Comparison of ENCODE assay signal across 9 cellular contexts in genomic region chr17:21289175-21289901, GRCh38. TPM values are rescaled to one million over a fixed set of nuclear protein-coding genes. Genes with fewer than 3 reads are reported as not detected.
A peak's percentile ranks its signal among the peaks of the same experiment; 100 is the strongest.
DNase-seq lines count a peak whose midpoint lies in the region; ATAC-seq and TF ChIP-seq lines count a peak whose summit lies in the region.
"Had no signal": no experiment of that assay in that cellular context is flagged by ENCODE, and none has a peak within 500 bp of the region (broad histone marks: within the 10 kb centered on the region; RNA-seq: fewer than 3 reads in every experiment).

No MANE protein-coding gene starts in this region.

- H3K27ac ChIP-seq in SU-DHL-6 (ENCODE audit: low read depth, low read length) = peak overlapping the region; percentile 95
- H3K27ac ChIP-seq in layer of hippocampus (ENCODE audit: low read depth, low read length) = peak overlapping the region; percentile 13

- no peaks in the 10 kb centered on the region for H3K9me3 ChIP-seq in SU-DHL-6 (ENCODE audit: insufficient read depth, low read length)

- no peak overlapping the region for H2AFZ ChIP-seq in SU-DHL-6 (ENCODE audit: low read depth, low read length, severe bottlenecking)

- H3K9ac ChIP-seq in SU-DHL-6 (ENCODE audit: low read length) = peak overlapping the region; percentile 74; the same call in 1 of the 2 replicates

- peaks cover 8% of the 10 kb centered on the region for H3K36me3 Mint-ChIP-seq in activated CD8-positive, alpha-beta memory T cell treated with anti-CD3 and anti-CD28 coated beads, Interleukin-2, amount 10 ng/mL, durations not matched to agents 7 days and 5 days

- no peaks in the 10 kb centered on the region for H3K9me2 ChIP-seq in SU-DHL-6 (replicated peaks; ENCODE audit: insufficient read depth, low read length)

- H3K27me3 ChIP-seq in SU-DHL-6 (ENCODE audit: low read length) (no peaks in the 10 kb centered on the region), layer of hippocampus (ENCODE audit: control insufficient read depth, insufficient read depth, low read length) (no peaks in the 10 kb centered on the region)

- peaks cover 71% of the 10 kb centered on the region for H3K79me2 ChIP-seq in SU-DHL-6 (ENCODE audit: insufficient read depth, low read length)

- peak overlapping the region; percentile 92 for H3K4me2 ChIP-seq in SU-DHL-6 (ENCODE audit: low read depth, low read length, poor library complexity, severe bottlenecking)

- H3K4me1 Mint-ChIP-seq in activated CD8-positive, alpha-beta memory T cell treated with anti-CD3 and anti-CD28 coated beads, Interleukin-2, amount 10 ng/mL, durations not matched to agents 7 days and 5 days = peaks cover 38% of the 10 kb centered on the region
- peaks cover 71% of the 10 kb centered on the region for H3K4me1 Mint-ChIP-seq in stimulated activated naive CD8-positive, alpha-beta T cell treated with anti-CD3 and anti-CD28 coated beads, Interleukin-15, amount 100 ng/mL, for 72 hours

- CTCF ChIA-PET in activated CD8-positive, alpha-beta memory T cell treated with anti-CD3 and anti-CD28 coated beads, Interleukin-2, amount 10 ng/mL, durations not matched to agents 7 days and 5 days (lab: Charles Lee) = interaction anchor here (1.2 to 1.3 kb wide), 2 partner anchors 10 to 222 kb away, joined by 3 to 5 read pairs; no protein-coding TSS in a partner anchor

- ATAC-seq in activated CD8-positive, alpha-beta memory T cell treated with anti-CD3 and anti-CD28 coated beads, Interleukin-2, amount 10 ng/mL, durations not matched to agents 7 days and 5 days = no peak
- ATAC-seq in stimulated activated naive CD8-positive, alpha-beta T cell treated with anti-CD3 and anti-CD28 coated beads, Interleukin-15, amount 100 ng/mL, for 72 hours = no peak
- ATAC-seq in HG03139 (IDR thresholded peaks at IDR 0.05; ENCODE audit: unreplicated experiment) = no peak
- ATAC-seq in HG02798 (IDR thresholded peaks at IDR 0.05; ENCODE audit: poor library complexity, unreplicated experiment) = no peak

- H3K4me3 ChIP-seq in SU-DHL-6 (ENCODE audit: insufficient read depth, low read length, poor library complexity, severe bottlenecking) = no peak overlapping the region

- H3K36me3 ChIP-seq in SU-DHL-6 (ENCODE audit: low read length) = no peaks in the 10 kb centered on the region

- DNase-seq in activated CD8-positive, alpha-beta memory T cell treated with anti-CD3 and anti-CD28 coated beads, Interleukin-2, amount 10 ng/mL, durations not matched to agents 7 days and 5 days = no peak
- DNase-seq in activated CD8-positive, alpha-beta memory T cell treated with anti-CD3 and anti-CD28 coated beads, Interleukin-2, amount 50 U/mL, for 4 hours = no peak
- DNase-seq in stimulated activated naive CD8-positive, alpha-beta T cell treated with anti-CD3 and anti-CD28 coated beads, Interleukin-15, amount 100 ng/mL, for 72 hours = no peak
- DNase-seq in NCI-H510A treated with DMSO at 0.1 percent for 48 hours (lab: John Stamatoyannopoulos, UW) = no peak

- H3K4me3 Mint-ChIP-seq in activated CD8-positive, alpha-beta memory T cell treated with anti-CD3 and anti-CD28 coated beads, Interleukin-2, amount 10 ng/mL, durations not matched to agents 7 days and 5 days = no peak overlapping the region
- H3K4me3 Mint-ChIP-seq in stimulated activated naive CD8-positive, alpha-beta T cell treated with anti-CD3 and anti-CD28 coated beads, Interleukin-15, amount 100 ng/mL, for 72 hours = peak overlapping the region; percentile 39 to 93

- H4K20me1 ChIP-seq in SU-DHL-6 (ENCODE audit: low read depth, low read length) = no peaks in the 10 kb centered on the region

- H3F3A ChIP-seq in SU-DHL-6 (ENCODE audit: insufficient read depth) = peaks cover 26% of the 10 kb centered on the region

- no peak for TF ChIP-seq CTCF in SU-DHL-6 (IDR thresholded peaks at IDR 0.05; ENCODE audit: insufficient read depth, low read length, poor library complexity, severe bottlenecking)

- H3K27me3 Mint-ChIP-seq in activated CD8-positive, alpha-beta memory T cell treated with anti-CD3 and anti-CD28 coated beads, Interleukin-2, amount 10 ng/mL, durations not matched to agents 7 days and 5 days = no peaks in the 10 kb centered on the region
- peaks cover 11% of the 10 kb centered on the region for H3K27me3 Mint-ChIP-seq in stimulated activated naive CD8-positive, alpha-beta T cell treated with anti-CD3 and anti-CD28 coated beads, Interleukin-15, amount 100 ng/mL, for 72 hours
- H3K27me3 Mint-ChIP-seq: progenitor cell of endocrine pancreas had no signal

- no peaks in the 10 kb centered on the region for H3K9me3 Mint-ChIP-seq in activated CD8-positive, alpha-beta memory T cell treated with anti-CD3 and anti-CD28 coated beads, Interleukin-2, amount 10 ng/mL, durations not matched to agents 7 days and 5 days (ENCODE audit: low read depth)
- H3K9me3 Mint-ChIP-seq in stimulated activated naive CD8-positive, alpha-beta T cell treated with anti-CD3 and anti-CD28 coated beads, Interleukin-15, amount 100 ng/mL, for 72 hours = no peaks in the 10 kb centered on the region

- H3K27ac Mint-ChIP-seq in activated CD8-positive, alpha-beta memory T cell treated with anti-CD3 and anti-CD28 coated beads, Interleukin-2, amount 10 ng/mL, durations not matched to agents 7 days and 5 days = peak overlapping the region; percentile 93
- peak overlapping the region in 1 of 2 donors; percentile 42 for H3K27ac Mint-ChIP-seq in stimulated activated naive CD8-positive, alpha-beta T cell treated with anti-CD3 and anti-CD28 coated beads, Interleukin-15, amount 100 ng/mL, for 72 hours
- H3K27ac Mint-ChIP-seq: progenitor cell of endocrine pancreas had no signal

RNA-seq across cellular contexts. Expression of gene MAP2K3, which starts 4.8 kb away (rescaled TPM):
- total RNA-seq in activated CD8-positive, alpha-beta memory T cell treated with anti-CD3 and anti-CD28 coated beads, Interleukin-2, amount 10 ng/mL, durations not matched to agents 7 days and 5 days = 10 to 100 TPM; 65.5 to 97.3 TPM

RNA-seq across cellular contexts. Expression of gene NATD1, which starts 36.1 kb away (rescaled TPM):
- 1 to 10 TPM; 1.8 to 1.9 TPM for total RNA-seq in activated CD8-positive, alpha-beta memory T cell treated with anti-CD3 and anti-CD28 coated beads, Interleukin-2, amount 10 ng/mL, durations not matched to agents 7 days and 5 days
